ENCODE assay signal across 18 cellular contexts in genomic region chr3:40207796-40208195, GRCh38.
DNase-seq lines count a peak whose midpoint lies in the region; FAIRE-seq and TF ChIP-seq lines count a peak whose summit lies in the region.
"Had no signal": no experiment of that assay in that cellular context is flagged by ENCODE, and none has a peak within 500 bp of the region (broad histone marks: within the 10 kb centered on the region; RNA-seq: fewer than 3 reads in every experiment).

No MANE protein-coding gene starts in this region.

- FAIRE-seq in HTR-8/SVneo (lab: Jason Lieb, UNC) = no peak
- FAIRE-seq: GM12892, GM18507 had no signal

- TF ChIP-seq CTCF in epithelial cell of esophagus (IDR thresholded peaks at IDR 0.05; ENCODE audit: insufficient read depth, low read depth, low read length, missing control alignments) (no peak), foreskin fibroblast (IDR thresholded peaks at IDR 0.05; ENCODE audit: low read depth, low read length) (no peak)

- peak; percentile 4 for DNase-seq in ELR (ENCODE audit: low read depth)
- DNase-seq in LHCN-M2 (ENCODE audit: low read depth) = peak; percentile 24
- DNase-seq in epithelial cell of esophagus (ENCODE audit: low read depth) = peak; percentile 27
- DNase-seq in foreskin fibroblast = peak; percentile 34 to 73
- no peak for DNase-seq in activated T-cell treated with anti-CD3 and anti-CD28 coated beads, Interleukin-2, amount 50 U/mL, for 48 hours
- no peak for DNase-seq in HTR-8/SVneo (ENCODE audit: insufficient read length, low spot score)
- DNase-seq in NCI-H1694 treated with DMSO at 0.1 percent for 48 hours (lab: John Stamatoyannopoulos, UW) = no peak
- no peak for DNase-seq in GM19240 (ENCODE audit: insufficient read length, low spot score)
- DNase-seq: Calu3; CD8-positive, alpha-beta T cell; DMS53; GOT3; NCI-H1436 treated with DMSO at 0.1 percent for 48 hours; NCI-H2081 had no signal

- no peak overlapping the region for H3K4me3 ChIP-seq in epithelial cell of esophagus (ENCODE audit: low read length)
- H3K4me3 ChIP-seq in foreskin fibroblast (ENCODE audit: low read depth in 1 of 2, low read length in 2 of 2) = no peak overlapping the region
- H3K4me3 ChIP-seq: BLaER1 treated with 17β-estradiol and CSF1 and Interleukin-3, amounts not matched to agents 10 nM and 100 nM; SJSA1 had no signal

Comparison
In these comparisons a context has a peak if more than half of its experiments do, and no peak if none do; other contexts are left out.
1. DNase-seq: peak in ELR (single experiment), LHCN-M2 (single experiment), epithelial cell of esophagus (single experiment) and foreskin fibroblast (2 of 2); none in activated T-cell treated with anti-CD3 and anti-CD28 coated beads, Interleukin-2, amount 50 U/mL, for 48 hours (0 of 2), HTR-8/SVneo (single experiment), NCI-H1694 treated with DMSO at 0.1 percent for 48 hours (single experiment) and GM19240 (single experiment).